16 cellular contexts compared by ENCODE assay signal in genomic region chr6:40887904-40888303, GRCh38.
DNase-seq lines count a peak whose midpoint lies in the region; ATAC-seq and TF ChIP-seq lines count a peak whose summit lies in the region.
"Had no signal": no experiment of that assay in that cellular context is flagged by ENCODE, and none has a peak within 500 bp of the region (broad histone marks: within the 10 kb centered on the region; RNA-seq: fewer than 3 reads in every experiment).

No MANE protein-coding gene starts in this region.

- no peak overlapping the region for H3K4me3 Mint-ChIP-seq in mesothelial cell of epicardium
- no peak overlapping the region for H3K4me3 Mint-ChIP-seq in type B pancreatic cell
- H3K4me3 Mint-ChIP-seq in effector memory CD8-positive, alpha-beta T cell = no peak overlapping the region
- H3K4me3 Mint-ChIP-seq: CD14-positive monocyte; CD8-positive, alpha-beta T cell; GM23338 had no signal

- H3K27ac Mint-ChIP-seq in mesothelial cell of epicardium (peak overlapping the region; percentile 26), type B pancreatic cell (peak overlapping the region; percentile 39)
- H3K27ac Mint-ChIP-seq in effector memory CD8-positive, alpha-beta T cell = no peak overlapping the region
- H3K27ac Mint-ChIP-seq: CD14-positive monocyte; CD8-positive, alpha-beta T cell; GM23338 had no signal

- H3K4me3 ChIP-seq in WERI-Rb-1 (ENCODE audit: low read depth, low read length) = no peak overlapping the region
- H3K4me3 ChIP-seq: A549, GM23338 had no signal

- no peak for TF ChIP-seq CTCF in WERI-Rb-1 (IDR thresholded peaks at IDR 0.05; ENCODE audit: low read depth, low read length)
- no peak for TF ChIP-seq CTCF in mesothelial cell of epicardium (IDR thresholded peaks at IDR 0.05; ENCODE audit: unreplicated experiment)
- no peak for TF ChIP-seq CTCF in type B pancreatic cell (conservative IDR thresholded peaks at IDR 0.05)

- H3K36me3 Mint-ChIP-seq in mesothelial cell of epicardium (no peaks in the 10 kb centered on the region), type B pancreatic cell (peaks cover 3% of the 10 kb centered on the region)
- H3K36me3 Mint-ChIP-seq in effector memory CD8-positive, alpha-beta T cell (ENCODE audit: insufficient read depth) = no peaks in the 10 kb centered on the region
- H3K36me3 Mint-ChIP-seq: CD14-positive monocyte; CD8-positive, alpha-beta T cell had no signal

- no peaks in the 10 kb centered on the region for H3K27me3 ChIP-seq in WERI-Rb-1 (ENCODE audit: insufficient read depth, low read depth, severe bottlenecking)

- DNase-seq in NCI-H82 treated with DMSO at 0.1 percent for 48 hours (lab: John Stamatoyannopoulos, UW; ENCODE audit: unreplicated experiment) (peak; percentile 21), WERI-Rb-1 (no peak), mesothelial cell of epicardium (ENCODE audit: low spot score in 2 of 2, unreplicated experiment in 2 of 2) (no peak), type B pancreatic cell (ENCODE audit: extremely low spot score, unreplicated experiment) (no peak), NAMALWA (ENCODE audit: low spot score) (no peak), NCI-H226 (no peak)
- no peak for DNase-seq in effector memory CD8-positive, alpha-beta T cell
- DNase-seq: CD8-positive, alpha-beta T cell; COR-L47; DMS153; DMS79 treated with DMSO at 0.1 percent for 48 hours; EL; H7 had no signal

- no peaks in the 10 kb centered on the region for H3K9me3 ChIP-seq in WERI-Rb-1 (ENCODE audit: severe bottlenecking)
- H3K9me3 ChIP-seq: A549 had no signal

- peaks cover 18% of the 10 kb centered on the region for H3K4me1 Mint-ChIP-seq in mesothelial cell of epicardium
- peaks cover 38% of the 10 kb centered on the region for H3K4me1 Mint-ChIP-seq in type B pancreatic cell (ENCODE audit: unreplicated experiment)
- no peaks in the 10 kb centered on the region for H3K4me1 Mint-ChIP-seq in effector memory CD8-positive, alpha-beta T cell (ENCODE audit: low read depth in 2 of 2)
- H3K4me1 Mint-ChIP-seq: CD14-positive monocyte had no signal

- ATAC-seq in effector memory CD8-positive, alpha-beta T cell (replicated peaks) = no peak
- ATAC-seq: A549; CD8-positive, alpha-beta T cell had no signal

- H3K36me3 ChIP-seq in WERI-Rb-1 = no peaks in the 10 kb centered on the region

- H3K27me3 Mint-ChIP-seq in mesothelial cell of epicardium (ENCODE audit: low read depth) (peaks cover 13% of the 10 kb centered on the region), type B pancreatic cell (peaks cover 3% of the 10 kb centered on the region)
- H3K27me3 Mint-ChIP-seq in effector memory CD8-positive, alpha-beta T cell = peaks cover 21 to 60% of the 10 kb centered on the region in 2 donors

- H3K27ac ChIP-seq in WERI-Rb-1 = peak overlapping the region; percentile 37
- H3K27ac ChIP-seq: A549 had no signal

- H3K9me3 Mint-ChIP-seq in mesothelial cell of epicardium (no peaks in the 10 kb centered on the region), type B pancreatic cell (no peaks in the 10 kb centered on the region)
- no peaks in the 10 kb centered on the region for H3K9me3 Mint-ChIP-seq in effector memory CD8-positive, alpha-beta T cell
- H3K9me3 Mint-ChIP-seq: CD8-positive, alpha-beta T cell; GM23338 had no signal

Comparison
In these comparisons a context has a peak if more than half of its experiments do, and no peak if none do; other contexts are left out.
1. H3K27ac Mint-ChIP-seq: peak in mesothelial cell of epicardium (single experiment) and type B pancreatic cell (single experiment); none in effector memory CD8-positive, alpha-beta T cell (0 of 2).